In the genomic region with DNA sequence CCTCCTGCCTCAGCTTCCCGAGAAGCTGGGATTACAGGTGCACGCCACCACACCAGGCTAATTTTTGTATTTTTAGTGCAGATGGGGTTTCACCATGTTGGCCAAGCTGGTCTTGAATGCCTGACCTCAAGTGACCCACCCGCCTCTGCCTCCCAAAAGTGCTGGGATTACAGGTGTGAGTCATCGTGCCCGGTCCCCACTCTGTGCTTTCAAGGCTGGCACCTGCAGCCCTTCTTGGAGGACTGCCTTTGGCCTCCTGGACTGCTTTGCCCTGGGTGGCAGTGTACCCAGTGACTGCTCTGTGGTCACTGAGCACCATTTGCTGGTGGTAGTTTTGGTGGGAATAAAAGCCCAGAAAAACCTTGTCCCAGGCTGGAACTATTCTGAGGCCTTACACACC, we compare ENCODE assay signal across 9 cellular contexts. TPM values are rescaled to one million over a fixed set of nuclear protein-coding genes. Genes with fewer than 3 reads are reported as not detected.
"Had no signal": no experiment of that assay in that cellular context is flagged by ENCODE, and none has a peak within 500 bp of the region (broad histone marks: within the 10 kb centered on the region; RNA-seq: fewer than 3 reads in every experiment).

No MANE protein-coding gene starts in this region.

- H2AFZ ChIP-seq: GM23248 had no signal

- H3K4me3 Mint-ChIP-seq: HFFc6 had no signal

- H3K27ac Mint-ChIP-seq: HFFc6 had no signal

- H3K9ac ChIP-seq: GM23248 had no signal

- H3K9me3 ChIP-seq: HAP-1 had no signal

- H3K27ac ChIP-seq: GM23248, HL-60 had no signal

- ATAC-seq: HCT116 had no signal

- H3K4me1 ChIP-seq: HAP-1 had no signal

- DNase-seq: GM23248, GOT3, H7, HFFc6, IMR-90 had no signal

- H3K9me3 Mint-ChIP-seq: HFFc6 had no signal

- H3K4me3 ChIP-seq: GM23248, HAP-1 had no signal

RNA-seq across cellular contexts. Expression of a gene that starts 20.8 kb away (rescaled TPM):
- total RNA-seq: H4 had no signal
